Comparison of ENCODE assay signal across 7 cellular contexts in genomic region chr11:89279176-89279575, GRCh38.
"Had no signal": no experiment of that assay in that cellular context is flagged by ENCODE, and none has a peak within 500 bp of the region (broad histone marks: within the 10 kb centered on the region; RNA-seq: fewer than 3 reads in every experiment).

No MANE protein-coding gene starts in this region.

- ATAC-seq: GM23338, K562 had no signal

- H3K27ac ChIP-seq: HL-60 had no signal

- DNase-seq: H9, HCEC 1CT, IMR-90, KG1 had no signal

- H3K4me3 ChIP-seq: GM23338, K562 had no signal
